Comparison of ENCODE assay signal across 1 cellular context in the genomic region with DNA sequence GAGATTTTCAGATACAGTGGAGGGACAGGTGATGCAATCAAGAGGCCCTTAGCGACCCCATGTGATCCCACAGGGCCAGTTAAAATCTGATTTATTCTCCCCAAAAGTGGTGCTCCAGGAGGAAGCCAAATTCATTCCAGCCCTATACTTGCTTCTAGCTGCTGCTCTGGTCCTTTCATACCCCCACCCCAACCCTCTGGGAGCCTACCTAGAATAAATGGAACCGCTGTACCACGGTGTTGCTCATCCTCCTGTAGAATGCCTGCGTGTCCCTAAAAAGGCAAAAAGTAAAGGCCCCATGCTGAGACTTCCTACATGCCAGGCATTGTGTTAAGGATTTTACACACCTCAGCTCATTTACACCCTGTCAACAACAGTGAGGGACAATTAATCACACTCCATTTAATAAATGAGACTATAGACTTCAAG.
TF ChIP-seq lines count a peak whose summit lies in the region.

No MANE protein-coding gene starts in this region.

TF ChIP-seq in HEK293, 187 proteins besides CTCF, POLR2A, EP300 and RAD21 (continued from another document):
- peak; percentile 36; the same call in 1 of the 2 replicates for TF ChIP-seq PRDM4 (tag by site-specific recombination; IDR thresholded peaks at IDR 0.05)
- no peak for TF ChIP-seq ZSCAN5A (tag by site-specific recombination; IDR thresholded peaks at IDR 0.05)
- no peak for TF ChIP-seq ZSCAN30 (tag by site-specific recombination; IDR thresholded peaks at IDR 0.05)
- TF ChIP-seq ZSCAN4 (tag by site-specific recombination; IDR thresholded peaks at IDR 0.05): no peak
- TF ChIP-seq SP7 (tag by site-specific recombination; IDR thresholded peaks at IDR 0.05): peak; percentile 71
- TF ChIP-seq ZXDB (tag by site-specific recombination; IDR thresholded peaks at IDR 0.05): no peak
- TF ChIP-seq ZBTB44 (tag by site-specific recombination; IDR thresholded peaks at IDR 0.05): 0 out of 2 replicates have a peak, but pooled peaks have one; percentile 42
- no peak; the same call in 1 of the 2 replicates for TF ChIP-seq ZNF24 (tag by site-specific recombination; IDR thresholded peaks at IDR 0.05)
- no peak for TF ChIP-seq ZBTB7A (tag by site-specific recombination; IDR thresholded peaks at IDR 0.05; ENCODE audit: low read depth)
- 0 out of 2 replicates have a peak, but pooled peaks have one; percentile 49 for TF ChIP-seq BCL11B (tag by site-specific recombination; IDR thresholded peaks at IDR 0.05; ENCODE audit: low read depth)
- no peak for TF ChIP-seq PRDM1 (tag by site-specific recombination; IDR thresholded peaks at IDR 0.05)
- peak; percentile 71 for TF ChIP-seq ZNF366 (tag by site-specific recombination; conservative IDR thresholded peaks at IDR 0.05)
- TF ChIP-seq, protein P1, sequence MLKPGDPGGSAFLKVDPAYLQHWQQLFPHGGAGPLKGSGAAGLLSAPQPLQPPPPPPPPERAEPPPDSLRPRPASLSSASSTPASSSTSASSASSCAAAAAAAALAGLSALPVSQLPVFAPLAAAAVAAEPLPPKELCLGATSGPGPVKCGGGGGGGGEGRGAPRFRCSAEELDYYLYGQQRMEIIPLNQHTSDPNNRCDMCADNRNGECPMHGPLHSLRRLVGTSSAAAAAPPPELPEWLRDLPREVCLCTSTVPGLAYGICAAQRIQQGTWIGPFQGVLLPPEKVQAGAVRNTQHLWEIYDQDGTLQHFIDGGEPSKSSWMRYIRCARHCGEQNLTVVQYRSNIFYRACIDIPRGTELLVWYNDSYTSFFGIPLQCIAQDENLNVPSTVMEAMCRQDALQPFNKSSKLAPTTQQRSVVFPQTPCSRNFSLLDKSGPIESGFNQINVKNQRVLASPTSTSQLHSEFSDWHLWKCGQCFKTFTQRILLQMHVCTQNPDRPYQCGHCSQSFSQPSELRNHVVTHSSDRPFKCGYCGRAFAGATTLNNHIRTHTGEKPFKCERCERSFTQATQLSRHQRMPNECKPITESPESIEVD (tag by site-specific recombination; IDR thresholded peaks at IDR 0.05): peak; percentile 97
- no peak for TF ChIP-seq YY2 (tag by site-specific recombination; IDR thresholded peaks at IDR 0.05)
- no peak for TF ChIP-seq YY1 (tag by site-specific recombination; IDR thresholded peaks at IDR 0.05)
- no peak for TF ChIP-seq TCF7L2 (IDR thresholded peaks at IDR 0.05; ENCODE audit: borderline replicate concordance, low read depth, low read length)
- TF ChIP-seq ZNF292 (tag by site-specific recombination; IDR thresholded peaks at IDR 0.05; ENCODE audit: borderline replicate concordance, low read depth): no peak
- no peak for TF ChIP-seq ZNF266 (tag by site-specific recombination; IDR thresholded peaks at IDR 0.05; ENCODE audit: low read depth)
- no peak for TF ChIP-seq ZNF133 (tag by site-specific recombination; IDR thresholded peaks at IDR 0.05)
- 0 out of 2 replicates have a peak, but pooled peaks have one; percentile 11 for TF ChIP-seq KLF9 (tag by site-specific recombination; IDR thresholded peaks at IDR 0.05; ENCODE audit: low read depth)
- no peak for TF ChIP-seq ZNF202 (tag by site-specific recombination; IDR thresholded peaks at IDR 0.05; ENCODE audit: borderline replicate concordance)
- peak; percentile 40; the same call in 1 of the 2 replicates for TF ChIP-seq ZBTB17 (tag by site-specific recombination; IDR thresholded peaks at IDR 0.05)
- TF ChIP-seq KLF16 (tag by site-specific recombination; IDR thresholded peaks at IDR 0.05): no peak
- TF ChIP-seq GFI1B (tag by site-specific recombination; IDR thresholded peaks at IDR 0.05): no peak
- no peak for TF ChIP-seq ZNF239 (tag by site-specific recombination; IDR thresholded peaks at IDR 0.05)
- peak; percentile 94 for TF ChIP-seq SCRT2 (tag by site-specific recombination; IDR thresholded peaks at IDR 0.05)
- TF ChIP-seq ZNF362 (tag by site-specific recombination; IDR thresholded peaks at IDR 0.05): no peak
- TF ChIP-seq BCL11A (tag by site-specific recombination; IDR thresholded peaks at IDR 0.05; ENCODE audit: low read depth): no peak
- TF ChIP-seq ZEB2 (tag by site-specific recombination; IDR thresholded peaks at IDR 0.05): no peak
- TF ChIP-seq ZNF777 (tag by site-specific recombination; IDR thresholded peaks at IDR 0.05; ENCODE audit: borderline replicate concordance): no peak
